In genomic region chr13:98143157-98143553, GRCh38 we compare ENCODE assay signal across 9 cellular contexts. TPM values are rescaled to one million over a fixed set of nuclear protein-coding genes. Genes with fewer than 3 reads are reported as not detected.
DNase-seq lines count a peak whose midpoint lies in the region; ATAC-seq, FAIRE-seq and TF ChIP-seq lines count a peak whose summit lies in the region.
"Had no signal": no experiment of that assay in that cellular context is flagged by ENCODE, and none has a peak within 500 bp of the region (broad histone marks: within the 10 kb centered on the region; RNA-seq: fewer than 3 reads in every experiment).

No MANE protein-coding gene starts in this region.

- H3K4me3 ChIP-seq in A673 (ENCODE audit: low read depth, low read length, poor library complexity, severe bottlenecking) (peak overlapping the region; percentile 85), NT2/D1 (ENCODE audit: insufficient read length, low read depth) (peak overlapping the region; percentile 57), thoracic aorta (peak overlapping the region; percentile 85)

- no peaks in the 10 kb centered on the region for H3K9me3 ChIP-seq in A673 (ENCODE audit: low read depth, low read length, poor library complexity, severe bottlenecking)
- H3K9me3 ChIP-seq in NT2/D1 (ENCODE audit: insufficient read depth, low read length) = no peaks in the 10 kb centered on the region
- no peaks in the 10 kb centered on the region for H3K9me3 ChIP-seq in thoracic aorta

- peak overlapping the region; percentile 82 for H3K27ac ChIP-seq in A673 (ENCODE audit: low read depth, low read length, poor library complexity, severe bottlenecking)
- H3K27ac ChIP-seq in thoracic aorta = no peak overlapping the region

- FAIRE-seq in HTR-8/SVneo (lab: Jason Lieb, UNC) = no peak

- DNase-seq in A673 (ENCODE audit: low spot score) (peak; percentile 29), NT2/D1 (ENCODE audit: low read depth, low spot score) (no peak), hepatic stellate cell (ENCODE audit: low spot score) (peak; percentile 23), thoracic aorta (ENCODE audit: low spot score) (no peak), retina (no peak), HTR-8/SVneo (ENCODE audit: insufficient read length, low spot score) (no peak), NCI-H2107 (lab: John Stamatoyannopoulos, UW) (no peak)

- TF ChIP-seq CTCF in A673 (conservative IDR thresholded peaks at IDR 0.05; ENCODE audit: low read depth, low read length) (no peak), thoracic aorta (IDR thresholded peaks at IDR 0.05) (no peak)

- POLR2A ChIA-PET in A673 (lab: Charles Lee; ENCODE audit: low non-redundant PET) = no interaction called here

- H3K4me1 ChIP-seq in A673 (ENCODE audit: insufficient read depth, low read length, poor library complexity, severe bottlenecking) (peaks cover 36% of the 10 kb centered on the region), NT2/D1 (ENCODE audit: insufficient read depth, insufficient read length) (peaks cover 4% of the 10 kb centered on the region), thoracic aorta (ENCODE audit: control insufficient read depth in 1 of 2, low read depth in 2 of 2) (peaks cover 9 to 29% of the 10 kb centered on the region in 2 donors)

- H3K36me3 ChIP-seq in A673 (ENCODE audit: insufficient read depth, low read length, poor library complexity, severe bottlenecking) = no peaks in the 10 kb centered on the region
- H3K36me3 ChIP-seq in NT2/D1 (ENCODE audit: insufficient read depth, insufficient read length, low read length) = no peaks in the 10 kb centered on the region
- no peaks in the 10 kb centered on the region for H3K36me3 ChIP-seq in thoracic aorta

- no peaks in the 10 kb centered on the region for H3K27me3 ChIP-seq in A673 (replicated peaks; ENCODE audit: insufficient read depth, low read depth, low read length, poor library complexity)
- H3K27me3 ChIP-seq in NT2/D1 (ENCODE audit: insufficient read depth, insufficient read length) = peaks cover 19% of the 10 kb centered on the region
- no peaks in the 10 kb centered on the region for H3K27me3 ChIP-seq in thoracic aorta (replicated peaks; ENCODE audit: insufficient read depth)

- CTCF ChIA-PET in A673 (lab: Charles Lee) = no interaction called here

- peak overlapping the region; percentile 80 for H3K9ac ChIP-seq in NT2/D1 (ENCODE audit: insufficient read length, low read depth)

- peak; percentile 35 for ATAC-seq in GM21381 (IDR thresholded peaks at IDR 0.05; ENCODE audit: unreplicated experiment)
- ATAC-seq in thoracic aorta (ENCODE audit: insufficient number of reproducible peaks, low FRiP score, low read depth) = peak; percentile 22

- BruUV-seq in A673 (replicated peaks; lab: Mats Ljungman, UMichigan) = no TSS peak

- intact Hi-C loops in A673 (cut with micrococcal nuclease; ENCODE audit: unreplicated experiment) = loop anchor here (5.0 to 10.0 kb wide), 5 partner anchors 74 to 304 kb away; no protein-coding TSS in a partner anchor

RNA-seq across cellular contexts. Expression of gene FARP1, which starts 0.3 kb away (rescaled TPM):
- total RNA-seq in A673 (2021) (177 and 181 TPM in 2 replicates), thoracic aorta (10 to 100 TPM; 17.6 to 30.3 TPM)

RNA-seq across cellular contexts. Expression of gene RNF113B, which starts 33.9 kb away (rescaled TPM):
- total RNA-seq in A673 (2021) = not detected in 2 replicates
- not detected for total RNA-seq in thoracic aorta
- total RNA-seq: activated naive CD4-positive, alpha-beta T cell treated with anti-CD3 and anti-CD28 coated beads, Interleukin-2, amount 50 U/mL, for 72 hours had no signal

Comparison
In these comparisons a context has a peak if more than half of its experiments do, and no peak if none do; other contexts are left out.
1. DNase-seq: peak in A673 (single experiment) and hepatic stellate cell (single experiment); none in NT2/D1 (single experiment), thoracic aorta (single experiment), retina (single experiment), HTR-8/SVneo (single experiment) and NCI-H2107 (single experiment).
2. Peak in every context shown above with its lines, with median percentiles within 50 percentile points of each other: H3K4me3 ChIP-seq.